ENCODE assay signal across 8 cellular contexts in the genomic region with DNA sequence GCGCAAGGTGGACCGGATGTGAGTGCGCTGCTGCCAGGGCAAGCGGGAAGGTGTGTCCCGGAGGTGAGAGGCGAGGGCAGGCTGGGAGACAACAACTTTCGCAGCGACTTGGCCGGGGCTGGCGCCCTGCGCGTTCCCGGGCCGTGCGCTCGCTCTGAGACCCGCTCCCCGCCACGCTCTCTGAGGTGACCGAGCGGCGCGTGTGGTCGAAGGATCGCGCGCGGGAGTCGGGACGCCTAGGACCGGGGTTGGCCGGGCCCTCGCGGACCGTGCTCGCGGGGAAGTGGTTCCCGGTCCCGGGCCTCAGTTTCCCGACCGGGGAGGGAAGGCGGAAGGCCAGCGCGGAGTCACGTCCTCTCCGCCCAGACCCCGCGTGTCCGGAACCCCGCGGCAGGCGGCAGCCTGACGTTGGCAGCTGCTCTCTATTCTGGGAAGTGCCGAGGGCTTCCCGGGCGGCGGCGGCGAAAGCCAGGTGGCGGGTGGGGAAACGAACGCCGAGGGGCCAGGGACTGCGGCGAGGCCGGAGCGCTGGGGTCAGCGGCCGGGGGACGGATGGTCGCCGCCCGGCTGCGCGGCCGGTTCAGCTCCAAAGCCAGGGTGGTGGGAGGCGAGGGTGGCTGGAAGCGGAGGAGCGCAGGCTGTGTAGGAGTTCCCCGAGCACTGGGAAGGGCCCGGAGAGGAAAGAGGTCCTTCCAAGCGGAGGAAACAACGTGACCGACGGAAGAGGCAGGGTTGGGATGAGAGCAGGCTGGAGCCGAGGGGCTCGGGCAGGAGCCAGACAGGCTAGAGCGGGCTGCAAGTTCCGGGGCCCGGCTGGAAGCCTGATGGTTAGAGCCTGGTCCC. TPM values are rescaled to one million over a fixed set of nuclear protein-coding genes. Genes with fewer than 3 reads are reported as not detected.
A peak's percentile ranks its signal among the peaks of the same experiment; 100 is the strongest.
DNase-seq lines count a peak whose midpoint lies in the region; ATAC-seq and TF ChIP-seq lines count a peak whose summit lies in the region.

No MANE protein-coding gene starts in this region.

- in situ Hi-C loops in ACHN (cut with HindIII; ENCODE audit: low pct_ligation_motif_present, low pct_unique_long_range_greater_than_20kb, low sequenced_read_pairs), result no loop called here

- peak overlapping the region; percentile 82 for H3K4me3 Mint-ChIP-seq in T-helper 1 cell treated with Interleukin-12 subunit alpha and Interleukin-12 subunit beta and Interleukin-4 antibody, amounts not matched to agents 30 μg/mL and 1 μg/mL, for 36 hours

- WGBS in stomach, 5 donors, result 1 to 6% (median 2%) methylated on average over 18 to 90 of the region's 90 CpGs

- H3K27ac ChIP-seq in stomach, result peak overlapping the region; percentile 78 to 94 (median 89)

- no peaks in the 10 kb centered on the region for H3K36me3 Mint-ChIP-seq in T-helper 1 cell treated with Interleukin-12 subunit alpha and Interleukin-12 subunit beta and Interleukin-4 antibody, amounts not matched to agents 30 μg/mL and 1 μg/mL, for 36 hours (ENCODE audit: low read depth)

- ATAC-seq in GM19023 (IDR thresholded peaks at IDR 0.05; ENCODE audit: unreplicated experiment), result peak; percentile 28

- no peaks in the 10 kb centered on the region for H3K9me3 ChIP-seq in stomach

- TF ChIP-seq POLR2A in stomach (IDR thresholded peaks at IDR 0.05), result no peak

- H3K4me3 ChIP-seq in stomach, result peak overlapping the region; percentile 61 to 84 (median 74)

- no peak overlapping the region for H3K27ac Mint-ChIP-seq in T-helper 1 cell treated with Interleukin-12 subunit alpha and Interleukin-12 subunit beta and Interleukin-4 antibody, amounts not matched to agents 30 μg/mL and 1 μg/mL, for 36 hours

- no peaks in the 10 kb centered on the region for H3K36me3 ChIP-seq in stomach

- DNase-seq in ACHN, result peak; percentile 43
- peak; percentile 67 for DNase-seq in HT1080 (ENCODE audit: low read depth)
- peak; percentile 63 for DNase-seq in dermis blood vessel endothelial cell
- peak; percentile 59 to 63 for DNase-seq in lung microvascular endothelial cell (ENCODE audit: low read depth in 2 of 2)
- peak; percentile 61 for DNase-seq in stomach
- DNase-seq in NCI-H446 (lab: John Stamatoyannopoulos, UW), result no peak

- H3K27me3 ChIP-seq in stomach, result peaks cover 3 to 66% (median 28%) of the 10 kb centered on the region in 3 donors

- no peaks in the 10 kb centered on the region for H3K9me3 Mint-ChIP-seq in T-helper 1 cell treated with Interleukin-12 subunit alpha and Interleukin-12 subunit beta and Interleukin-4 antibody, amounts not matched to agents 30 μg/mL and 1 μg/mL, for 36 hours

- TF ChIP-seq CTCF in stomach (IDR thresholded peaks at IDR 0.05), result no peak

- H3K4me1 Mint-ChIP-seq in T-helper 1 cell treated with Interleukin-12 subunit alpha and Interleukin-12 subunit beta and Interleukin-4 antibody, amounts not matched to agents 30 μg/mL and 1 μg/mL, for 36 hours (ENCODE audit: low read depth), result peaks cover 9% of the 10 kb centered on the region

- TF ChIP-seq EP300 in stomach (IDR thresholded peaks at IDR 0.05), result no peak

- intact Hi-C loops in stomach (cut with DNase I; ENCODE audit: low total_unique reads), result no loop called here

- H3K27me3 Mint-ChIP-seq in T-helper 1 cell treated with Interleukin-12 subunit alpha and Interleukin-12 subunit beta and Interleukin-4 antibody, amounts not matched to agents 30 μg/mL and 1 μg/mL, for 36 hours (ENCODE audit: low read depth), result peaks cover 80% of the 10 kb centered on the region

- H3K4me1 ChIP-seq in stomach, result peaks cover 13 to 42% (median 35%) of the 10 kb centered on the region in 4 donors

RNA-seq across cellular contexts. Expression of a gene that starts 1.0 kb away (rescaled TPM):
- 138 and 157 TPM in 2 replicates for total RNA-seq in HT1080 (2014; rRNA removed; shearing (Covaris generic))
- polyA plus RNA-seq in HT1080 (2015; cell fraction: cytosol; rRNA removed), result 206 and 267 TPM in 2 replicates
- polyA plus RNA-seq in HT1080 (2015; cell fraction: nucleus; rRNA removed), result 287 and 324 TPM in 2 replicates
- total RNA-seq in dermis blood vessel endothelial cell (30.0 and 61.2 TPM in 2 replicates), lung microvascular endothelial cell (19.0 and 24.4 TPM in 2 replicates), stomach (100 to 1,000 TPM in 1 of 5 donors, 10 to 100 TPM in 3, 1 to 10 TPM in 1; 4.0 to 303 (median 60.5) TPM)
- 10 to 100 TPM in 1 of 3 donors, 1 to 10 TPM in 2; 4.6 to 13.4 (median 7.8) TPM for polyA plus RNA-seq in stomach

Comparison
In these comparisons a context has a peak if more than half of its experiments do, and no peak if none do; other contexts are left out.
1. DNase-seq: peak in ACHN (single experiment), HT1080 (single experiment), dermis blood vessel endothelial cell (single experiment), lung microvascular endothelial cell (2 of 2) and stomach (single experiment); none in NCI-H446 (0 of 2).